ENCODE assay signal across 37 cellular contexts in genomic region chr10:125785831-125786230, GRCh38. TPM values are rescaled to one million over a fixed set of nuclear protein-coding genes. Genes with fewer than 3 reads are reported as not detected.
"Had no signal": no experiment of that assay in that cellular context is flagged by ENCODE, and none has a peak within 500 bp of the region (broad histone marks: within the 10 kb centered on the region; RNA-seq: fewer than 3 reads in every experiment).

No MANE protein-coding gene starts in this region.

- DNase-seq: Karpas-422, Kasumi-1, MG63, MM.1S, MV-4-11, NCI-H1048, NCI-H1092, NCI-H1092 treated with DMSO at 0.1 percent for 48 hours, NCI-H1105, NCI-H1105 treated with DMSO at 0.1 percent for 48 hours, NCI-H1417, NCI-H1417 treated with DMSO at 0.1 percent for 48 hours, NCI-H1436, NCI-H1436 treated with DMSO at 0.1 percent for 48 hours, NCI-H146, NCI-H1694, NCI-H1694 treated with DMSO at 0.1 percent for 48 hours, NCI-H187, NCI-H187 treated with DMSO at 0.1 percent for 48 hours, NCI-H1930, NCI-H2029, NCI-H2029 treated with DMSO at 0.1 percent for 48 hours, NCI-H2081, NCI-H2081 treated with DMSO at 0.1 percent for 48 hours, NCI-H2107, NCI-H2171, NCI-H2227 treated with DMSO at 0.1 percent for 48 hours, NCI-H226, NCI-H345, NCI-H446, NCI-H446 treated with DMSO at 0.1 percent for 48 hours, NCI-H510A, NCI-H510A treated with DMSO at 0.1 percent for 48 hours had no signal

- H3K36me3 ChIP-seq: MG63 had no signal

- H3K4me3 ChIP-seq: MG63 had no signal

- H3K9me3 ChIP-seq: MG63 had no signal

- H3K27me3 ChIP-seq: MG63 had no signal

RNA-seq across cellular contexts. Expression of gene MMP21, which starts 10.2 kb away (rescaled TPM):
- total RNA-seq: LHCN-M2, M059J, MCF 10A, NCI-H460 had no signal
